Comparison of ENCODE assay signal across 6 cellular contexts in the genomic region with DNA sequence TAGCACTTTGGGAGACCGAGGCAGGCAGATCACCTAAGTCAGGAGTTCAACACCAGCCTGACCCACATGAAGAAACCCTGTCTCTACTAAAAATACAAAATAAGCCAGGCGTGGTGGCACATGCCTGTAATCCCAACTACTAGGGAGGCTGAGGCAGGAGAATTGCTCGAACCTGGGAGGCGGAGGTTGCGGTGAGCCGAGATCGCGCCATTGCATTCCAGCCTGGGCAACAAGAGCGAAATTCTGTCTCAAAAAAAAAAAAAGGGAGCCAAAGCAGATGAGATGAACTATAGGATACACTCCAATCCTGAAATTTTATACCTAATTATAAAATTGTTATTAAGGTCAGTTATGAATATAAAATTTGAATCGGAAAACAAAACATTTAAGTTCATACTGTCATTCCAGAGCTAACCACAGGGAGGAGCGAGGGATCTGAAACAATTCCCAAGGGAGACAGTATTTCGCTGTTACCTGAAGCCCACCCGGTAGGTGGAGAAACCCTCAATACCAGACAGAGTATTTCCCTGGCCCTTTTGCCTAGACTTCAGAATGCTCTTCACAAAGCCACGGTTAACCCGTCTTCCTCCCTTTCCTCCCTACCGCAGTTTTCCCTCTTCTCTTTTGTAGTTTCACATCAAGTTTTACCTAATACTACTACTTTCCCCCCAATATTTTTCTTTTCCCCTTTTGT. TPM values are rescaled to one million over a fixed set of nuclear protein-coding genes. Genes with fewer than 3 reads are reported as not detected.
DNase-seq lines count a peak whose midpoint lies in the region; ATAC-seq and TF ChIP-seq lines count a peak whose summit lies in the region.

No MANE protein-coding gene starts in this region.

- peaks cover 38 to 48% (median 47%) of the 10 kb centered on the region in 3 donors for H3K4me1 Mint-ChIP-seq in T-cell

- H3K4me3 Mint-ChIP-seq in T-cell = peak overlapping the region; percentile 84 to 89 (median 85)

- DNase-seq in AG10803 (ENCODE audit: low read depth) = peak; percentile 40
- DNase-seq in HT1080 (ENCODE audit: low read depth) = peak; percentile 53
- DNase-seq in T-cell = no peak
- peak; percentile 78 for DNase-seq in iPS-NIHi7 (ENCODE audit: extremely low spot score)
- no peak for DNase-seq in central memory CD4-positive, alpha-beta T cell

- H3K9me3 Mint-ChIP-seq in T-cell = peaks cover 0 to 3% (median 0%) of the 10 kb centered on the region in 3 donors

- ATAC-seq in T-cell (replicated peaks in 1 of 4) (no peak), GM18861 (IDR thresholded peaks at IDR 0.05; ENCODE audit: unreplicated experiment) (no peak)

- peak; percentile 69 for TF ChIP-seq CTCF in AG10803 (conservative IDR thresholded peaks at IDR 0.05; ENCODE audit: low read length)

- POLR2A ChIA-PET in T-cell (lab: Charles Lee) = no interaction called here

- peaks cover 12% of the 10 kb centered on the region for H3K36me3 Mint-ChIP-seq in T-cell

- CTCF ChIA-PET in T-cell (lab: Charles Lee) = no interaction called here

- peak overlapping the region in 1 of 2 donors; percentile 74 for H3K27ac Mint-ChIP-seq in T-cell

- peak overlapping the region; percentile 88 for H3K4me3 ChIP-seq in AG10803 (ENCODE audit: low read length)

- H3K27me3 Mint-ChIP-seq in T-cell = no peaks in the 10 kb centered on the region

RNA-seq across cellular contexts. Expression of a gene that starts 1.4 kb away (rescaled TPM):
- total RNA-seq in HT1080 (2014; rRNA removed; shearing (Covaris generic)) = 208 and 219 TPM in 2 replicates
- polyA plus RNA-seq in HT1080 (2015; cell fraction: cytosol; rRNA removed) = 141 and 157 TPM in 2 replicates
- polyA plus RNA-seq in HT1080 (2015; cell fraction: nucleus; rRNA removed) = 115 TPM in 2 replicates
- total RNA-seq in T-cell = 10 to 100 TPM; 40.9 to 65.9 (median 62.4) TPM

RNA-seq across cellular contexts. Expression of a gene that starts 20.5 kb away (rescaled TPM):
- total RNA-seq in HT1080 (2014; rRNA removed; shearing (Covaris generic)) = 55.7 and 64.2 TPM in 2 replicates
- polyA plus RNA-seq in HT1080 (2015; cell fraction: cytosol; rRNA removed) = 81.5 and 83.9 TPM in 2 replicates
- 99.9 and 101 TPM in 2 replicates for polyA plus RNA-seq in HT1080 (2015; cell fraction: nucleus; rRNA removed)
- total RNA-seq in T-cell = 100 to 1,000 TPM in 4 of 5 donors, 10 to 100 TPM in 1; 99.1 to 187 (median 109) TPM

RNA-seq across cellular contexts. Expression of a gene that starts 27.4 kb away (rescaled TPM):
- 2.4 and 3.1 TPM in 2 replicates for total RNA-seq in HT1080 (2014; rRNA removed; shearing (Covaris generic))
- 8.6 and 9.5 TPM in 2 replicates for polyA plus RNA-seq in HT1080 (2015; cell fraction: cytosol; rRNA removed)
- 23.8 and 31.5 TPM in 2 replicates for polyA plus RNA-seq in HT1080 (2015; cell fraction: nucleus; rRNA removed)
- total RNA-seq in T-cell = 10 to 100 TPM; 20.6 to 27.0 (median 21.9) TPM

RNA-seq across cellular contexts. Expression of a gene that starts 34.2 kb away (rescaled TPM):
- total RNA-seq in HT1080 (2014; rRNA removed; shearing (Covaris generic)) = 0.34 and 0.50 TPM in 2 replicates
- polyA plus RNA-seq in HT1080 (2015; cell fraction: cytosol; rRNA removed) = 0.36 TPM in 1 of 2 replicates, not detected in the other
- polyA plus RNA-seq in HT1080 (2015; cell fraction: nucleus; rRNA removed) = 4.5 and 5.6 TPM in 2 replicates
- total RNA-seq in T-cell = 10 to 100 TPM; 12.3 to 21.1 (median 19.7) TPM

RNA-seq across cellular contexts. Expression of a gene that starts 37.5 kb away (rescaled TPM):
- total RNA-seq in HT1080 (2014; rRNA removed; shearing (Covaris generic)) = 122 and 140 TPM in 2 replicates
- polyA plus RNA-seq in HT1080 (2015; cell fraction: cytosol; rRNA removed) = 115 and 116 TPM in 2 replicates
- polyA plus RNA-seq in HT1080 (2015; cell fraction: nucleus; rRNA removed) = 112 and 114 TPM in 2 replicates
- total RNA-seq in T-cell = 100 to 1,000 TPM in 3 of 5 donors, 10 to 100 TPM in 2; 77.9 to 130 (median 121) TPM

Comparison
In these comparisons a context has a peak if more than half of its experiments do, and no peak if none do; other contexts are left out.
1. DNase-seq: peak in AG10803 (single experiment), HT1080 (single experiment) and iPS-NIHi7 (single experiment); none in T-cell (0 of 34) and central memory CD4-positive, alpha-beta T cell (single experiment).